ENCODE assay signal across 8 cellular contexts in the genomic region with DNA sequence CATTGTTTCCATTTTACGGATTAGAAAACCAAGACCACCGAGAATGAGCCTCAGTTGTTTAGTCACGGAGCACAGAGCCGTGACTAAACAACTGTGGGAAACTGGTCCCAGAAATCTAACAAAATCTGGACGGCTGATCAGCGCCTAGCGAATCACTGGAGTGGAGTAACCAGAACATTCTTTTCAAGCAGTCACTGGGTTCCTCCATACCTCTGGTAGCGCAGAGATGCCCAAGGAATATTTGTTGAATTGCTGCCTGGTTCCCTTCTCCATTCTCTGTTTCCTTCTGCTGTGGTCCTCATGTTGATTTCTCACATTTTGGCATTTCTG.
DNase-seq lines count a peak whose midpoint lies in the region; ATAC-seq and TF ChIP-seq lines count a peak whose summit lies in the region.

No MANE protein-coding gene starts in this region.

- H3K27me3 ChIP-seq in colonic mucosa: no peaks in the 10 kb centered on the region
- H3K27me3 ChIP-seq in naive thymus-derived CD4-positive, alpha-beta T cell (ENCODE audit: control insufficient read depth in 2 of 2, insufficient read depth in 2 of 2, low read length in 2 of 2): peaks cover 13 to 28% of the 10 kb centered on the region in 2 donors

- peak overlapping the region in 1 of 2 donors; percentile 30 for H3K9ac ChIP-seq in colonic mucosa (ENCODE audit: low read depth in 2 of 2, low read length in 2 of 2)

- H3K27me3 Mint-ChIP-seq in naive thymus-derived CD4-positive, alpha-beta T cell: peaks cover 63 to 87% (median 75%) of the 10 kb centered on the region in 5 donors

- no peak overlapping the region for H3K27ac ChIP-seq in colonic mucosa
- no peak overlapping the region for H3K27ac ChIP-seq in naive thymus-derived CD4-positive, alpha-beta T cell (ENCODE audit: low read depth, low read length)

- H3K9me3 ChIP-seq in colonic mucosa: no peaks in the 10 kb centered on the region
- H3K9me3 ChIP-seq in naive thymus-derived CD4-positive, alpha-beta T cell (ENCODE audit: control insufficient read depth in 2 of 3, low read length in 3 of 3): peaks cover 0 to 5% (median 0%) of the 10 kb centered on the region in 3 experiments

- ATAC-seq in naive thymus-derived CD4-positive, alpha-beta T cell: no peak
- no peak for ATAC-seq in HG02970 (IDR thresholded peaks at IDR 0.05; ENCODE audit: low FRiP score, unreplicated experiment)

- H3K9me3 Mint-ChIP-seq in naive thymus-derived CD4-positive, alpha-beta T cell: peaks cover 0 to 42% (median 10%) of the 10 kb centered on the region in 11 donors

- H3K36me3 ChIP-seq in colonic mucosa: no peaks in the 10 kb centered on the region
- no peaks in the 10 kb centered on the region for H3K36me3 ChIP-seq in naive thymus-derived CD4-positive, alpha-beta T cell (ENCODE audit: control insufficient read depth in 2 of 3, insufficient read depth in 3 of 3, low read length in 3 of 3)

- CTCF ChIA-PET in naive thymus-derived CD4-positive, alpha-beta T cell (lab: Charles Lee): no interaction called here

- peaks cover 0 to 21% (median 7%) of the 10 kb centered on the region in 5 donors for H3K36me3 Mint-ChIP-seq in naive thymus-derived CD4-positive, alpha-beta T cell

- POLR2A ChIA-PET in naive thymus-derived CD4-positive, alpha-beta T cell (lab: Charles Lee): no interaction called here

- H3K27ac Mint-ChIP-seq in naive thymus-derived CD4-positive, alpha-beta T cell: peak overlapping the region in 1 of 9 donors; percentile 30

- DNase-seq in Ammon's horn (ENCODE audit: low spot score) (peak; percentile 12), LHCN-M2 (ENCODE audit: low read depth) (peak; percentile 5), colonic mucosa (no peak), GDM1 (lab: John Stamatoyannopoulos, UW) (no peak), cerebellar cortex (ENCODE audit: low spot score) (no peak)
- no peak for DNase-seq in naive thymus-derived CD4-positive, alpha-beta T cell
- DNase-seq in activated effector memory CD4-positive, alpha-beta T cell treated with Interleukin-2 at 50 U/mL for 16 hours: no peak

- peak overlapping the region; percentile 42 for H3K4me3 ChIP-seq in colonic mucosa
- H3K4me3 ChIP-seq in naive thymus-derived CD4-positive, alpha-beta T cell (ENCODE audit: low read length): peak overlapping the region; percentile 54

- intact Hi-C loops in colonic mucosa (cut with DNase I): no loop called here
- intact Hi-C loops in naive thymus-derived CD4-positive, alpha-beta T cell (cut with micrococcal nuclease): loop anchor here (1.0 to 10.0 kb wide), 9 partner anchors 45 to 1403 kb away; a partner anchor contains a TSS

- H3K4me3 Mint-ChIP-seq in naive thymus-derived CD4-positive, alpha-beta T cell: peak overlapping the region; percentile 82 to 90 (median 88)

- no peak for TF ChIP-seq CTCF in colonic mucosa (IDR thresholded peaks at IDR 0.05)

- H3K4me1 ChIP-seq in colonic mucosa: no peaks in the 10 kb centered on the region
- H3K4me1 ChIP-seq in naive thymus-derived CD4-positive, alpha-beta T cell (ENCODE audit: control insufficient read depth in 2 of 2, insufficient read depth in 2 of 2, low read length in 2 of 2): peaks cover 0 to 9% of the 10 kb centered on the region in 2 donors

- peaks cover 11 to 43% (median 34%) of the 10 kb centered on the region in 7 donors for H3K4me1 Mint-ChIP-seq in naive thymus-derived CD4-positive, alpha-beta T cell

Comparison
In these comparisons a context has a peak if more than half of its experiments do, and no peak if none do; other contexts are left out.
1. DNase-seq: peak in Ammon's horn (single experiment) and LHCN-M2 (single experiment); none in colonic mucosa (single experiment), naive thymus-derived CD4-positive, alpha-beta T cell (0 of 9), GDM1 (single experiment), activated effector memory CD4-positive, alpha-beta T cell treated with Interleukin-2 at 50 U/mL for 16 hours (single experiment) and cerebellar cortex (single experiment).